ENCODE assay signal across 17 cellular contexts in the genomic region with DNA sequence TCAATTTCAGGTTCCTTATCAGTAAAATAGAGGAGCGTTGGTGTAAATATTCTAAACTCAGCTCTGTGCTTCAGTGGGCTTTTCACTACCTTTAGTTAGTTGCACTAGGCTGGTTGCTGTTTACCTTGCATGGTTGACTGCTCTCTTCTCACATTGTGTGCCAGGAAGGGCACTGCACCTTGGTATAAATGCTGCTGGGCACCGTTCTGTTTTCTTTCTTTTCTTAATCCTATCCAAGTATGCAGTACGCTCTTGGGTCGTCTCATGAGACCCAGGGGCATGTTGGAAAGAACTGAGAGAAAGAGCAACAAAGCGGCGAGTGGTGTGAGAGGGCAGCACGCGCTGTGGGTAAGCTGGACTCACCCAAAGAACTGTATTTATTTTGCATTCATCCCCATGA. TPM values are rescaled to one million over a fixed set of nuclear protein-coding genes. Genes with fewer than 3 reads are reported as not detected.
DNase-seq lines count a peak whose midpoint lies in the region; ATAC-seq and TF ChIP-seq lines count a peak whose summit lies in the region.
"Had no signal": no experiment of that assay in that cellular context is flagged by ENCODE, and none has a peak within 500 bp of the region (broad histone marks: within the 10 kb centered on the region; RNA-seq: fewer than 3 reads in every experiment).

No MANE protein-coding gene starts in this region.

- TF ChIP-seq CTCF in VCaP (conservative IDR thresholded peaks at IDR 0.05): no peak
- no peak for TF ChIP-seq CTCF in osteocyte (IDR thresholded peaks at IDR 0.05)
- TF ChIP-seq CTCF in foreskin fibroblast (IDR thresholded peaks at IDR 0.05; ENCODE audit: low read depth, low read length): no peak
- no peak for TF ChIP-seq CTCF in type B pancreatic cell (conservative IDR thresholded peaks at IDR 0.05)

- no peak overlapping the region for H3K4me3 ChIP-seq in foreskin fibroblast (ENCODE audit: low read depth in 1 of 2, low read length in 2 of 2)
- H3K4me3 ChIP-seq: stomach had no signal

- H3K4me1 Mint-ChIP-seq in osteocyte (ENCODE audit: unreplicated experiment): peaks cover 5% of the 10 kb centered on the region
- no peaks in the 10 kb centered on the region for H3K4me1 Mint-ChIP-seq in type B pancreatic cell (ENCODE audit: unreplicated experiment)

- H3K4me3 Mint-ChIP-seq in osteocyte (ENCODE audit: unreplicated experiment) (no peak overlapping the region), type B pancreatic cell (no peak overlapping the region)
- H3K4me3 Mint-ChIP-seq: CD4-positive, alpha-beta T cell had no signal

- no peak overlapping the region for H3K27ac Mint-ChIP-seq in osteocyte (ENCODE audit: unreplicated experiment)
- H3K27ac Mint-ChIP-seq in type B pancreatic cell: no peak overlapping the region
- H3K27ac Mint-ChIP-seq: CD4-positive, alpha-beta T cell had no signal

- peak overlapping the region; percentile 84 for H3K27ac ChIP-seq in VCaP
- H3K27ac ChIP-seq: stomach had no signal

- ATAC-seq in GM21390 (IDR thresholded peaks at IDR 0.05; ENCODE audit: unreplicated experiment): peak; percentile 56

- peak; percentile 40 for DNase-seq in COLO668 (lab: John Stamatoyannopoulos, UW; ENCODE audit: unreplicated experiment)
- peak; percentile 97 for DNase-seq in NCI-H2107 treated with DMSO at 0.1 percent for 48 hours (lab: John Stamatoyannopoulos, UW; ENCODE audit: unreplicated experiment)
- no peak for DNase-seq in osteocyte (ENCODE audit: extremely low spot score, unreplicated experiment)
- no peak for DNase-seq in foreskin fibroblast
- DNase-seq in central memory CD4-positive, alpha-beta T cell: no peak
- DNase-seq in type B pancreatic cell (ENCODE audit: extremely low spot score, unreplicated experiment): no peak
- DNase-seq: activated effector memory CD4-positive, alpha-beta T cell treated with anti-CD3 and anti-CD28 coated beads, Interleukin-2, amount 50 U/mL, for 16 hours; CD4-positive, alpha-beta T cell; effector CD4-positive, alpha-beta T cell; mesenchymal stem cell; MM.1S; small intestine; stomach had no signal

- H3K27me3 Mint-ChIP-seq in osteocyte (ENCODE audit: unreplicated experiment) (peaks cover 20% of the 10 kb centered on the region), type B pancreatic cell (no peaks in the 10 kb centered on the region)

- H3K36me3 Mint-ChIP-seq in osteocyte (ENCODE audit: unreplicated experiment) (no peaks in the 10 kb centered on the region), type B pancreatic cell (no peaks in the 10 kb centered on the region)

- H3K9me3 Mint-ChIP-seq in osteocyte (ENCODE audit: unreplicated experiment): no peaks in the 10 kb centered on the region
- no peaks in the 10 kb centered on the region for H3K9me3 Mint-ChIP-seq in type B pancreatic cell
- H3K9me3 Mint-ChIP-seq: CD4-positive, alpha-beta T cell had no signal

RNA-seq across cellular contexts. Expression of a gene that starts 22.4 kb away (rescaled TPM):
- total RNA-seq in osteocyte (not detected in 2 replicates), type B pancreatic cell (ENCODE audit: low replicate concordance) (1.1 and 1.3 TPM in 2 replicates)
- total RNA-seq: CD4-positive, alpha-beta T cell; fibroblast of villous mesenchyme; HT1080 had no signal

Comparison
In these comparisons a context has a peak if more than half of its experiments do, and no peak if none do; other contexts are left out.
1. DNase-seq: peak in COLO668 (single experiment) and NCI-H2107 treated with DMSO at 0.1 percent for 48 hours (single experiment); none in osteocyte (single experiment), foreskin fibroblast (0 of 2), central memory CD4-positive, alpha-beta T cell (single experiment) and type B pancreatic cell (single experiment).